ENCODE assay signal across 20 cellular contexts in the genomic region with DNA sequence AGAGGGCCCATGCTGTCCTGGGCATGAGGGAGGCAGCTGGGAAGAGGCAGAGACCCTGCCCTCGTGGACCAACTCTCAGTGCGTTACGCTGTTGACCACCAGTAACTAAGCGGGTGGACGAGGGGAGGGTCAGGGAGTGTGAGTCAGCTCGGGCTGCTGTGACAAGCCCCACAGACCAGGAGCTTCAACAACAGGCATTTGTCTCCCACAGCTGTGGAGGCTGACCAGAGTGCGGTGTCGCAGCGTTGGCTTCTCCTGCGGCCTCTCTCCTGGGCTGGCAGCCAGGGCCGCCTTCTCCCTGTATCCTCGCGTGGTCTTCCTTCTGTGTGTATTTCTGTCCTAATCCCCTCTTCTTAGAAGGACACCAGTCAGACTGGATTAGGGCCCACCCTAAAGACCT. TPM values are rescaled to one million over a fixed set of nuclear protein-coding genes. Genes with fewer than 3 reads are reported as not detected.
A peak's percentile ranks its signal among the peaks of the same experiment; 100 is the strongest.
DNase-seq lines count a peak whose midpoint lies in the region; ATAC-seq, FAIRE-seq and TF ChIP-seq lines count a peak whose summit lies in the region.
"Had no signal": no experiment of that assay in that cellular context is flagged by ENCODE, and none has a peak within 500 bp of the region (broad histone marks: within the 10 kb centered on the region; RNA-seq: fewer than 3 reads in every experiment).

No MANE protein-coding gene starts in this region.

- TF ChIP-seq RAD21 in H1 (IDR thresholded peaks at IDR 0.05 in 1 of 2, conservative IDR thresholded peaks at IDR 0.05 in 1 of 2; ENCODE audit: low read depth in 2 of 2, low read length in 2 of 2): no peak

- no peak overlapping the region for H3K56ac ChIP-seq in H1 (replicated peaks; ENCODE audit: insufficient read length, low read depth, low read length)

- H3K4ac ChIP-seq in H1 (replicated peaks; ENCODE audit: insufficient read length, low read depth, low read length) (no peak overlapping the region), mesenchymal stem cell (ENCODE audit: low read depth in 1 of 2, low read length in 2 of 2) (no peak overlapping the region)

- no peak overlapping the region for H4K8ac ChIP-seq in H1 (ENCODE audit: extremely low read depth, insufficient read depth, low read length)
- no peak overlapping the region for H4K8ac ChIP-seq in mesenchymal stem cell (ENCODE audit: low read length)

- H2BK5ac ChIP-seq in H1 (ENCODE audit: low read depth, low read length) (no peak overlapping the region), mesenchymal stem cell (ENCODE audit: low read depth, low read length, poor library complexity, severe bottlenecking) (no peak overlapping the region)

- peaks cover 27% of the 10 kb centered on the region for H3K4me1 Mint-ChIP-seq in T-helper 2 cell treated with Interferon-gamma antibody and Interleukin-4, amounts not matched to agents 5 μg/mL and 100 μg/mL, for 36 hours (ENCODE audit: low read depth)

- H3K36me3 Mint-ChIP-seq in T-helper 2 cell treated with Interferon-gamma antibody and Interleukin-4, amounts not matched to agents 5 μg/mL and 100 μg/mL, for 36 hours (ENCODE audit: low read depth): no peaks in the 10 kb centered on the region

- no peak overlapping the region for H2BK20ac ChIP-seq in H1 (ENCODE audit: low read length)

- H3K14ac ChIP-seq in H1 (ENCODE audit: insufficient read length) (no peak overlapping the region), mesenchymal stem cell (ENCODE audit: low read length in 2 of 2) (no peak overlapping the region)

- H4K5ac ChIP-seq in H1 (ENCODE audit: insufficient read length, low read depth, low read length): no peak overlapping the region

- no peak overlapping the region for H3K9ac ChIP-seq in H1 (replicated peaks in 1 of 4; ENCODE audit: extremely low read depth in 1 of 4, low read depth in 3 of 4, low read length in 3 of 4)
- no peak overlapping the region for H3K9ac ChIP-seq in mesenchymal stem cell (ENCODE audit: low read length)

- peaks cover 0 to 7% (median 1%) of the 10 kb centered on the region in 4 experiments; a peak in 2 of 7 replicates for H3K4me1 ChIP-seq in H1 (replicated peaks in 1 of 4; ENCODE audit: control insufficient read depth in 3 of 4, insufficient read depth in 4 of 4, low read length in 3 of 4)
- peaks cover 34% of the 10 kb centered on the region for H3K4me1 ChIP-seq in mesodermal cell (ENCODE audit: control insufficient read depth, insufficient read depth, low read length, poor library complexity, severe bottlenecking)
- no peaks in the 10 kb centered on the region for H3K4me1 ChIP-seq in mesenchymal stem cell (ENCODE audit: control insufficient read depth, insufficient read depth, low read depth, low read length)

- no peaks in the 10 kb centered on the region for H3K9me3 Mint-ChIP-seq in T-helper 2 cell treated with Interferon-gamma antibody and Interleukin-4, amounts not matched to agents 5 μg/mL and 100 μg/mL, for 36 hours
- H3K9me3 Mint-ChIP-seq: activated B cell treated with CpG ODN at 0.5 μM for 24 hours had no signal

- no peaks in the 10 kb centered on the region for H4K20me1 ChIP-seq in H1 (replicated peaks in 1 of 2; ENCODE audit: control insufficient read depth in 1 of 2, insufficient read depth in 2 of 2, low read length in 2 of 2)

- H3K4me3 Mint-ChIP-seq in T-helper 2 cell treated with Interferon-gamma antibody and Interleukin-4, amounts not matched to agents 5 μg/mL and 100 μg/mL, for 36 hours: no peak overlapping the region
- H3K4me3 Mint-ChIP-seq: activated B cell treated with CpG ODN at 0.5 μM for 24 hours had no signal

- no peak for ATAC-seq in HG03139 (IDR thresholded peaks at IDR 0.05; ENCODE audit: unreplicated experiment)

- POLR2A ChIA-PET in H1 (lab: Charles Lee; ENCODE audit: partially characterized antibody): interaction anchor here (1.7 kb wide), 1 partner anchor 170 kb away, joined by 3 read pairs; no protein-coding TSS in a partner anchor

- H3K4me3 ChIP-seq in H1 (ENCODE audit: extremely low read depth in 1 of 4, insufficient read depth in 2 of 4, low read depth in 3 of 4, low read length in 4 of 4) (no peak overlapping the region), mesodermal cell (ENCODE audit: extremely low read depth, insufficient read depth, low read length, poor library complexity, severe bottlenecking) (no peak overlapping the region), mesenchymal stem cell (ENCODE audit: insufficient read depth in 1 of 2, low read depth in 1 of 2, low read length in 2 of 2) (no peak overlapping the region)
- H3K4me3 ChIP-seq: A549, lung, thoracic aorta had no signal

- no peak overlapping the region for H2BK12ac ChIP-seq in H1 (ENCODE audit: low read depth, low read length)
- H2BK12ac ChIP-seq in mesenchymal stem cell (ENCODE audit: low read length in 2 of 2): peak overlapping the region in 1 of 2 experiments; percentile 27

- H3K79me1 ChIP-seq in H1 (ENCODE audit: low read depth, low read length) (no peaks in the 10 kb centered on the region), mesenchymal stem cell (replicated peaks; ENCODE audit: low read length, poor library complexity, severe bottlenecking) (no peaks in the 10 kb centered on the region)

- peaks cover 0 to 4% (median 0%) of the 10 kb centered on the region in 4 experiments; a peak in 2 of 7 replicates for H3K27me3 ChIP-seq in H1 (replicated peaks in 1 of 4; ENCODE audit: control insufficient read depth in 3 of 4, extremely low read depth in 1 of 4, insufficient read depth in 3 of 4, low read length in 3 of 4)
- H3K27me3 ChIP-seq in mesenchymal stem cell (ENCODE audit: control insufficient read depth in 1 of 2, insufficient read depth in 1 of 2, low read length in 2 of 2): peaks cover 37 to 46% of the 10 kb centered on the region in 2 experiments

- H4K91ac ChIP-seq in H1 (replicated peaks; ENCODE audit: insufficient read length, low read length): no peak overlapping the region
- H4K91ac ChIP-seq in mesenchymal stem cell (ENCODE audit: low read length): no peak overlapping the region

- no peak overlapping the region for H2AK5ac ChIP-seq in H1 (ENCODE audit: low read depth, low read length)
- H2AK5ac ChIP-seq in mesenchymal stem cell (ENCODE audit: low read length, severe bottlenecking): no peak overlapping the region

- no peak overlapping the region for H3K18ac ChIP-seq in H1 (ENCODE audit: extremely low read depth, low read length)
- H3K18ac ChIP-seq in mesenchymal stem cell (ENCODE audit: low read depth in 1 of 2, low read length in 2 of 2): no peak overlapping the region

- H2BK120ac ChIP-seq in H1 (replicated peaks; ENCODE audit: low read depth, low read length) (no peak overlapping the region), mesenchymal stem cell (ENCODE audit: low read depth, low read length) (no peak overlapping the region)

- DNase-seq in T-helper 2 cell treated with Interferon-gamma antibody and Interleukin-4, amounts not matched to agents 5 μg/mL and 100 μg/mL, for 36 hours (ENCODE audit: low spot score): no peak
- no peak for DNase-seq in T-helper 2 cell
- DNase-seq in H1 (ENCODE audit: low read depth in 1 of 2, low spot score in 2 of 2): no peak
- DNase-seq in substantia nigra (lab: John Stamatoyannopoulos, UW): peak in 35 of 49 donors; percentile 8 to 80 (median 37)
- DNase-seq in mesenchymal stem cell: no peak
- DNase-seq in NCI-H1105 treated with DMSO at 0.1 percent for 48 hours (lab: John Stamatoyannopoulos, UW): no peak
- DNase-seq: activated B cell treated with CpG ODN at 0.5 μM for 24 hours; activated effector memory CD4-positive, alpha-beta T cell treated with Interleukin-2 at 50 U/mL for 16 hours; cortex of kidney; DMS 273 treated with DMSO at 0.1 percent for 48 hours; NCI-H1048 had no signal

- WGBS in H1 (ENCODE audit: extremely low coverage in 1 of 2, insufficient coverage in 1 of 2, insufficient read length in 1 of 2, insufficient replicate concordance in 2 of 2, low coverage in 1 of 2, low lambda C conversion rate in 2 of 2, missing lambda C conversion rate in 1 of 2), 2 experiments: 89% methylated on average over 13 of the region's 13 CpGs; no CpG with 5 or more reads in 1 of the 2 experiments
- WGBS in mesodermal cell (ENCODE audit: insufficient coverage in 2 of 2), 2 experiments: 85 to 93% methylated on average over 13 of the region's 13 CpGs
- WGBS in mesenchymal stem cell: 85% methylated on average over 13 of the region's 13 CpGs

- no peaks in the 10 kb centered on the region for H3K23me2 ChIP-seq in H1 (ENCODE audit: low read depth, low read length)

- CTCF ChIA-PET in H1 (lab: Charles Lee; ENCODE audit: partially characterized antibody): interaction anchor here (1.1 to 4.7 kb wide), 9 partner anchors 9 to 150 kb away, joined by 3 to 28 read pairs (median 4); no protein-coding TSS in a partner anchor

- H2AFZ ChIP-seq in H1 (ENCODE audit: low read length) (no peak overlapping the region), mesenchymal stem cell (ENCODE audit: low read depth, low read length) (no peak overlapping the region)

- no peak overlapping the region for H3K27ac ChIP-seq in H1 (ENCODE audit: low read depth, low read length)
- peak overlapping the region; percentile 10 for H3K27ac ChIP-seq in mesodermal cell (ENCODE audit: low read depth, low read length, severe bottlenecking)
- no peak overlapping the region for H3K27ac ChIP-seq in substantia nigra (ENCODE audit: low read depth, low read length, poor library complexity, severe bottlenecking)
- H3K27ac ChIP-seq in mesenchymal stem cell (ENCODE audit: low read length, poor library complexity, severe bottlenecking): no peak overlapping the region
- H3K27ac ChIP-seq: A549, thoracic aorta had no signal

- no peak for TF ChIP-seq POLR2A in H1 (IDR thresholded peaks at IDR 0.05; ENCODE audit: control extremely low read depth in 1 of 2, low read depth in 2 of 2, low read length in 2 of 2)

- TF ChIP-seq EP300 in H1 (IDR thresholded peaks at IDR 0.05; ENCODE audit: borderline replicate concordance in 1 of 2, low read depth in 2 of 2, low read length in 2 of 2): no peak

- H3K9me3 ChIP-seq in H1 (ENCODE audit: insufficient read depth in 2 of 2, low read depth in 1 of 2, low read length in 1 of 2) (no peaks in the 10 kb centered on the region), mesodermal cell (ENCODE audit: control insufficient read depth, low read length) (no peaks in the 10 kb centered on the region), mesenchymal stem cell (ENCODE audit: control insufficient read depth, low read length) (no peaks in the 10 kb centered on the region)
- H3K9me3 ChIP-seq: A549, thoracic aorta had no signal

- H3K4me2 ChIP-seq in H1 (ENCODE audit: insufficient read depth in 1 of 2, low read depth in 2 of 2, low read length in 2 of 2): no peak overlapping the region
- no peak overlapping the region for H3K4me2 ChIP-seq in mesenchymal stem cell (ENCODE audit: low read length, poor library complexity, severe bottlenecking)
- H3K4me2 ChIP-seq: A549 had no signal

- no peaks in the 10 kb centered on the region for H3K27me3 Mint-ChIP-seq in T-helper 2 cell treated with Interferon-gamma antibody and Interleukin-4, amounts not matched to agents 5 μg/mL and 100 μg/mL, for 36 hours (ENCODE audit: low read depth)

- peak overlapping the region; percentile 84 for H3K27ac Mint-ChIP-seq in T-helper 2 cell treated with Interferon-gamma antibody and Interleukin-4, amounts not matched to agents 5 μg/mL and 100 μg/mL, for 36 hours

- no peak for TF ChIP-seq CTCF in H1 (IDR thresholded peaks at IDR 0.05; ENCODE audit: control extremely low read depth in 1 of 3, insufficient read depth in 1 of 3, low read depth in 1 of 3, low read length in 3 of 3)

- H3K23ac ChIP-seq in H1 (ENCODE audit: insufficient read length): no peak overlapping the region
- no peak overlapping the region for H3K23ac ChIP-seq in mesenchymal stem cell (ENCODE audit: low read length in 2 of 2)

- H2BK15ac ChIP-seq in H1 (ENCODE audit: low read length) (no peak overlapping the region), mesenchymal stem cell (ENCODE audit: low read depth, poor library complexity, severe bottlenecking) (no peak overlapping the region)

- no peak for FAIRE-seq in H1 (lab: Jason Lieb, UNC)
- FAIRE-seq: A549 had no signal

- H3K79me2 ChIP-seq in H1 (ENCODE audit: control insufficient read depth in 1 of 2, insufficient read depth in 2 of 2, low read length in 2 of 2): no peaks in the 10 kb centered on the region

- H3K36me3 ChIP-seq in H1 (ENCODE audit: control insufficient read depth in 2 of 4, insufficient read depth in 4 of 4, low read length in 3 of 4) (no peaks in the 10 kb centered on the region), mesodermal cell (ENCODE audit: control insufficient read depth, insufficient read depth, low read length) (no peaks in the 10 kb centered on the region), mesenchymal stem cell (ENCODE audit: control insufficient read depth in 1 of 2, insufficient read depth in 2 of 2, low read depth in 1 of 2, low read length in 2 of 2) (no peaks in the 10 kb centered on the region)
- H3K36me3 ChIP-seq: thoracic aorta had no signal

RNA-seq across cellular contexts. Expression of a gene that starts 13.0 kb away (rescaled TPM):
- total RNA-seq in H1 (2021; fragmentation: NEBNext Ultra II Directional; extraction: Animal tissue kit (Norgen Biotek cat#: 25700)): 0.37 and 0.44 TPM in 2 replicates
- polyA plus RNA-seq in H1 (2011; rRNA removed): 0.14 and 0.30 TPM in 2 replicates
- 0.18 TPM for polyA plus RNA-seq in H1 (2011; cell fraction: cytosol; rRNA removed)
- polyA plus RNA-seq in H1 (2011; cell fraction: nucleus; rRNA removed): 0.40 TPM
- polyA plus RNA-seq in H1 (2012, experiment 1 of 2): 0.08 to 0.13 TPM in 2 of 4 replicates, not detected in the others
- 0.10 TPM for polyA plus RNA-seq in H1 (2012, experiment 2 of 2)
- polyA plus RNA-seq in H1 (2013, experiment 1 of 2): 0.02 TPM
- 0.07 TPM for polyA plus RNA-seq in H1 (2013, experiment 2 of 2)
- 0.32 and 0.41 TPM in 2 replicates for polyA minus RNA-seq in H1 (2011; rRNA and poly(A)+ RNA removed)
- polyA minus RNA-seq in H1 (2011; cell fraction: cytosol; rRNA and poly(A)+ RNA removed): not detected
- 0.20 TPM for polyA minus RNA-seq in H1 (2011; cell fraction: nucleus; rRNA and poly(A)+ RNA removed)
- polyA plus RNA-seq in mesodermal cell (2013, experiment 1 of 2): 1.2 TPM
- polyA plus RNA-seq in mesodermal cell (2013, experiment 2 of 2): 0.61 TPM
- 3.9 TPM for polyA plus RNA-seq in mesenchymal stem cell (2013, experiment 1 of 2)
- polyA plus RNA-seq in mesenchymal stem cell (2013, experiment 2 of 2): 4.3 TPM
- total RNA-seq: activated B cell treated with CpG ODN at 0.5 μM for 24 hours, NCI-H460, renal cortical epithelial cell had no signal

RNA-seq across cellular contexts. Expression of a gene that starts 20.3 kb away (rescaled TPM):
- total RNA-seq in H1 (2021; fragmentation: NEBNext Ultra II Directional; extraction: Animal tissue kit (Norgen Biotek cat#: 25700)): 2.0 and 2.4 TPM in 2 replicates
- polyA plus RNA-seq in H1 (2011; rRNA removed): 0.77 and 1.2 TPM in 2 replicates
- 0.94 TPM for polyA plus RNA-seq in H1 (2011; cell fraction: cytosol; rRNA removed)
- 1.2 TPM for polyA plus RNA-seq in H1 (2011; cell fraction: nucleus; rRNA removed)
- polyA plus RNA-seq in H1 (2012, experiment 1 of 2): 1.1 to 1.6 TPM (median 1.2 TPM) in 4 replicates
- 0.60 TPM for polyA plus RNA-seq in H1 (2012, experiment 2 of 2)
- 1.4 TPM for polyA plus RNA-seq in H1 (2013, experiment 1 of 2)
- 1.6 TPM for polyA plus RNA-seq in H1 (2013, experiment 2 of 2)
- polyA minus RNA-seq in H1 (2011; rRNA and poly(A)+ RNA removed): 1.00 and 1.1 TPM in 2 replicates
- polyA minus RNA-seq in H1 (2011; cell fraction: cytosol; rRNA and poly(A)+ RNA removed): 0.73 TPM
- 2.2 TPM for polyA minus RNA-seq in H1 (2011; cell fraction: nucleus; rRNA and poly(A)+ RNA removed)
- 1.4 TPM for polyA plus RNA-seq in mesodermal cell (2013, experiment 1 of 2)
- polyA plus RNA-seq in mesodermal cell (2013, experiment 2 of 2): 1.6 TPM
- polyA plus RNA-seq in mesenchymal stem cell (2013, experiment 1 of 2): 1.0 TPM
- polyA plus RNA-seq in mesenchymal stem cell (2013, experiment 2 of 2): 1.0 TPM
- total RNA-seq: activated B cell treated with CpG ODN at 0.5 μM for 24 hours had no signal
- polyA plus RNA-seq: A549 had no signal

RNA-seq across cellular contexts. Expression of a gene that starts 46.4 kb away (rescaled TPM):
- total RNA-seq in H1 (2021; fragmentation: NEBNext Ultra II Directional; extraction: Animal tissue kit (Norgen Biotek cat#: 25700)): not detected in 2 replicates
- not detected in 2 replicates for polyA plus RNA-seq in H1 (2011; rRNA removed)
- not detected for polyA plus RNA-seq in H1 (2011; cell fraction: cytosol; rRNA removed)
- polyA plus RNA-seq in H1 (2011; cell fraction: nucleus; rRNA removed): not detected
- not detected in 4 replicates for polyA plus RNA-seq in H1 (2012, experiment 1 of 2)
- polyA plus RNA-seq in H1 (2012, experiment 2 of 2): not detected
- not detected for polyA plus RNA-seq in H1 (2013, experiment 1 of 2)
- not detected for polyA plus RNA-seq in H1 (2013, experiment 2 of 2)
- polyA minus RNA-seq in H1 (2011; rRNA and poly(A)+ RNA removed): not detected in 2 replicates
- not detected for polyA minus RNA-seq in H1 (2011; cell fraction: cytosol; rRNA and poly(A)+ RNA removed)
- polyA minus RNA-seq in H1 (2011; cell fraction: nucleus; rRNA and poly(A)+ RNA removed): not detected
- polyA plus RNA-seq in mesodermal cell (2013, experiment 1 of 2): not detected
- not detected for polyA plus RNA-seq in mesodermal cell (2013, experiment 2 of 2)
- not detected for polyA plus RNA-seq in mesenchymal stem cell (2013, experiment 1 of 2)
- not detected for polyA plus RNA-seq in mesenchymal stem cell (2013, experiment 2 of 2)
- total RNA-seq: activated B cell treated with CpG ODN at 0.5 μM for 24 hours, glomerular endothelial cell, HT-29, NCI-H460, renal cortical epithelial cell, thoracic aorta had no signal
- polyA plus RNA-seq: A549 had no signal

Comparison
In these comparisons a context has a peak if more than half of its experiments do, and no peak if none do; other contexts are left out.
1. DNase-seq: peak in substantia nigra (35 of 49); none in T-helper 2 cell treated with Interferon-gamma antibody and Interleukin-4, amounts not matched to agents 5 μg/mL and 100 μg/mL, for 36 hours (single experiment), T-helper 2 cell (0 of 5), H1 (0 of 2), mesenchymal stem cell (single experiment) and NCI-H1105 treated with DMSO at 0.1 percent for 48 hours (single experiment).